Comparison of ENCODE assay signal across 1 cellular context in genomic region chr1:19698181-19698580, GRCh38.
TF ChIP-seq lines count a peak whose summit lies in the region.

No MANE protein-coding gene starts in this region.

TF ChIP-seq in GM12878, 131 proteins besides CTCF, POLR2A, EP300 and RAD21:
- TF ChIP-seq, protein P1, sequence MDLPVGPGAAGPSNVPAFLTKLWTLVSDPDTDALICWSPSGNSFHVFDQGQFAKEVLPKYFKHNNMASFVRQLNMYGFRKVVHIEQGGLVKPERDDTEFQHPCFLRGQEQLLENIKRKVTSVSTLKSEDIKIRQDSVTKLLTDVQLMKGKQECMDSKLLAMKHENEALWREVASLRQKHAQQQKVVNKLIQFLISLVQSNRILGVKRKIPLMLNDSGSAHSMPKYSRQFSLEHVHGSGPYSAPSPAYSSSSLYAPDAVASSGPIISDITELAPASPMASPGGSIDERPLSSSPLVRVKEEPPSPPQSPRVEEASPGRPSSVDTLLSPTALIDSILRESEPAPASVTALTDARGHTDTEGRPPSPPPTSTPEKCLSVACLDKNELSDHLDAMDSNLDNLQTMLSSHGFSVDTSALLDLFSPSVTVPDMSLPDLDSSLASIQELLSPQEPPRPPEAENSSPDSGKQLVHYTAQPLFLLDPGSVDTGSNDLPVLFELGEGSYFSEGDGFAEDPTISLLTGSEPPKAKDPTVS (IDR thresholded peaks at IDR 0.05; ENCODE audit: low read depth, low read length) = peak; percentile 83; the same call in 1 of the 2 replicates
- TF ChIP-seq SPI1 (IDR thresholded peaks at IDR 0.05; ENCODE audit: borderline replicate concordance, insufficient read depth, low read depth, low read length) = peak; percentile 90
- TF ChIP-seq IKZF1 (conservative IDR thresholded peaks at IDR 0.05) = 0 out of 2 replicates have a peak, but pooled peaks have one; percentile 16
- no peak for TF ChIP-seq CHD2 (IDR thresholded peaks at IDR 0.05; ENCODE audit: borderline replicate concordance, low read depth, low read length)
